In genomic region chr7:21942955-21943354, GRCh38 we compare ENCODE assay signal across 10 cellular contexts. TPM values are rescaled to one million over a fixed set of nuclear protein-coding genes. Genes with fewer than 3 reads are reported as not detected.
DNase-seq lines count a peak whose midpoint lies in the region; TF ChIP-seq lines count a peak whose summit lies in the region.
"Had no signal": no experiment of that assay in that cellular context is flagged by ENCODE, and none has a peak within 500 bp of the region (broad histone marks: within the 10 kb centered on the region; RNA-seq: fewer than 3 reads in every experiment).

No MANE protein-coding gene starts in this region.

- H3K4me3 ChIP-seq in neutrophil (ENCODE audit: low read depth in 1 of 2, low read length in 1 of 2): no peak overlapping the region

- no peaks in the 10 kb centered on the region for H3K27me3 ChIP-seq in neutrophil

- peaks cover 77 to 86% of the 10 kb centered on the region in 2 experiments for H3K4me1 ChIP-seq in neutrophil (ENCODE audit: control insufficient read depth in 1 of 2, insufficient read depth in 1 of 2, low read depth in 1 of 2, low read length in 1 of 2)

- peak; percentile 43 for DNase-seq in EH (ENCODE audit: low read depth)
- peak; percentile 28 for DNase-seq in M059J (ENCODE audit: low read depth)
- peak in 37 of 61 donors; percentile 14 to 79 (median 41) for DNase-seq in caudate nucleus (lab: John Stamatoyannopoulos, UW)
- DNase-seq in COLO668 (lab: John Stamatoyannopoulos, UW; ENCODE audit: unreplicated experiment): no peak
- no peak for DNase-seq in NCI-H226
- no peak for DNase-seq in mucosa of gallbladder (ENCODE audit: low spot score)
- DNase-seq in NCI-H1436 (lab: John Stamatoyannopoulos, UW): no peak
- DNase-seq: activated CD8-positive, alpha-beta memory T cell treated with anti-CD3 and anti-CD28 coated beads for 24 hours; IMR-90 had no signal

- no peak for TF ChIP-seq CTCF in neutrophil (IDR thresholded peaks at IDR 0.05)

- no peaks in the 10 kb centered on the region for H3K9me3 ChIP-seq in neutrophil

- no peaks in the 10 kb centered on the region for H3K36me3 ChIP-seq in neutrophil

- peak overlapping the region; percentile 94 for H3K27ac ChIP-seq in caudate nucleus (ENCODE audit: low read depth, low read length)
- H3K27ac ChIP-seq in neutrophil: peak overlapping the region; percentile 81

RNA-seq across cellular contexts. Expression of gene CDCA7L, which starts 2.7 kb away (rescaled TPM):
- total RNA-seq in M059J (2014; rRNA removed; shearing (Covaris generic)): 37.9 and 57.8 TPM in 2 replicates
- 15.4 TPM for total RNA-seq in mucosa of gallbladder

Comparison
In these comparisons a context has a peak if more than half of its experiments do, and no peak if none do; other contexts are left out.
1. DNase-seq: peak in EH (single experiment), M059J (single experiment) and caudate nucleus (37 of 61); none in COLO668 (single experiment), NCI-H226 (single experiment), mucosa of gallbladder (single experiment) and NCI-H1436 (single experiment).